ENCODE assay signal across 1 cellular context in genomic region chr4:169618986-169619385, GRCh38.
TF ChIP-seq lines count a peak whose summit lies in the region.

No MANE protein-coding gene starts in this region.

TF ChIP-seq in endothelial cell of umbilical vein, 7 proteins besides CTCF, POLR2A, EP300 and RAD21:
- no peak for TF ChIP-seq MYC (IDR thresholded peaks at IDR 0.05; ENCODE audit: low read depth, low read length)
- no peak for TF ChIP-seq MAX (IDR thresholded peaks at IDR 0.05; ENCODE audit: insufficient read depth, insufficient read length)
- no peak for TF ChIP-seq POLR2AphosphoS5 (IDR thresholded peaks at IDR 0.05; ENCODE audit: insufficient read depth, low read depth, low read length)
- TF ChIP-seq EZH2 (IDR thresholded peaks at IDR 0.05; ENCODE audit: borderline replicate concordance, low read depth, low read length, severe bottlenecking), result no peak
- no peak for TF ChIP-seq FOS (IDR thresholded peaks at IDR 0.05; ENCODE audit: borderline replicate concordance, insufficient read depth, low read length)
- TF ChIP-seq GATA2 (IDR thresholded peaks at IDR 0.05; ENCODE audit: insufficient read depth, insufficient read length, low read depth, low read length), result no peak
- no peak for TF ChIP-seq JUN (IDR thresholded peaks at IDR 0.05; ENCODE audit: borderline replicate concordance, insufficient read depth, insufficient read length, low read depth)
